In genomic region chr12:71685961-71686657, GRCh38 we compare ENCODE assay signal across 1 cellular context.
A peak's percentile ranks its signal among the peaks of the same experiment; 100 is the strongest.
TF ChIP-seq lines count a peak whose summit lies in the region.

TSS of gene TMEM19 (plus strand) at chr12:71686082. CDS start at chr12:71686681, 599 bp downstream.

TF ChIP-seq in K562, 482 proteins besides CTCF, POLR2A, EP300 and RAD21 (continued from another document and continues in another):
- peak; percentile 25; the same call in 1 of the 2 replicates for TF ChIP-seq ZNF830 (CRISPR knock-in tag; IDR thresholded peaks at IDR 0.05)
- no peak for TF ChIP-seq ETS2 (tag; IDR thresholded peaks at IDR 0.05; ENCODE audit: borderline replicate concordance, poor library complexity, severe bottlenecking)
- TF ChIP-seq, protein P1, sequence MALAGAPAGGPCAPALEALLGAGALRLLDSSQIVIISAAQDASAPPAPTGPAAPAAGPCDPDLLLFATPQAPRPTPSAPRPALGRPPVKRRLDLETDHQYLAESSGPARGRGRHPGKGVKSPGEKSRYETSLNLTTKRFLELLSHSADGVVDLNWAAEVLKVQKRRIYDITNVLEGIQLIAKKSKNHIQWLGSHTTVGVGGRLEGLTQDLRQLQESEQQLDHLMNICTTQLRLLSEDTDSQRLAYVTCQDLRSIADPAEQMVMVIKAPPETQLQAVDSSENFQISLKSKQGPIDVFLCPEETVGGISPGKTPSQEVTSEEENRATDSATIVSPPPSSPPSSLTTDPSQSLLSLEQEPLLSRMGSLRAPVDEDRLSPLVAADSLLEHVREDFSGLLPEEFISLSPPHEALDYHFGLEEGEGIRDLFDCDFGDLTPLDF (CRISPR knock-in tag; IDR thresholded peaks at IDR 0.05): peak; percentile 79; the same call in 1 of the 2 replicates
- TF ChIP-seq L3MBTL2 (IDR thresholded peaks at IDR 0.05): peak; percentile 95
- TF ChIP-seq SMAD2 (IDR thresholded peaks at IDR 0.05; ENCODE audit: low read depth, low read length): no peak
- TF ChIP-seq HDAC2 (IDR thresholded peaks at IDR 0.05): 0 out of 2 replicates have a peak, but pooled peaks have one; percentile 38
- TF ChIP-seq SMAD4 (CRISPR knock-in tag; conservative IDR thresholded peaks at IDR 0.05): no peak; the same call in 1 of the 2 replicates
- TF ChIP-seq, protein P2, sequence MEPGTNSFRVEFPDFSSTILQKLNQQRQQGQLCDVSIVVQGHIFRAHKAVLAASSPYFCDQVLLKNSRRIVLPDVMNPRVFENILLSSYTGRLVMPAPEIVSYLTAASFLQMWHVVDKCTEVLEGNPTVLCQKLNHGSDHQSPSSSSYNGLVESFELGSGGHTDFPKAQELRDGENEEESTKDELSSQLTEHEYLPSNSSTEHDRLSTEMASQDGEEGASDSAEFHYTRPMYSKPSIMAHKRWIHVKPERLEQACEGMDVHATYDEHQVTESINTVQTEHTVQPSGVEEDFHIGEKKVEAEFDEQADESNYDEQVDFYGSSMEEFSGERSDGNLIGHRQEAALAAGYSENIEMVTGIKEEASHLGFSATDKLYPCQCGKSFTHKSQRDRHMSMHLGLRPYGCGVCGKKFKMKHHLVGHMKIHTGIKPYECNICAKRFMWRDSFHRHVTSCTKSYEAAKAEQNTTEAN (CRISPR knock-in tag; IDR thresholded peaks at IDR 0.05): no peak
- TF ChIP-seq, protein P3, sequence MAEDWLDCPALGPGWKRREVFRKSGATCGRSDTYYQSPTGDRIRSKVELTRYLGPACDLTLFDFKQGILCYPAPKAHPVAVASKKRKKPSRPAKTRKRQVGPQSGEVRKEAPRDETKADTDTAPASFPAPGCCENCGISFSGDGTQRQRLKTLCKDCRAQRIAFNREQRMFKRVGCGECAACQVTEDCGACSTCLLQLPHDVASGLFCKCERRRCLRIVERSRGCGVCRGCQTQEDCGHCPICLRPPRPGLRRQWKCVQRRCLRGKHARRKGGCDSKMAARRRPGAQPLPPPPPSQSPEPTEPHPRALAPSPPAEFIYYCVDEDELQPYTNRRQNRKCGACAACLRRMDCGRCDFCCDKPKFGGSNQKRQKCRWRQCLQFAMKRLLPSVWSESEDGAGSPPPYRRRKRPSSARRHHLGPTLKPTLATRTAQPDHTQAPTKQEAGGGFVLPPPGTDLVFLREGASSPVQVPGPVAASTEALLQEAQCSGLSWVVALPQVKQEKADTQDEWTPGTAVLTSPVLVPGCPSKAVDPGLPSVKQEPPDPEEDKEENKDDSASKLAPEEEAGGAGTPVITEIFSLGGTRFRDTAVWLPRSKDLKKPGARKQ (CRISPR knock-in tag; IDR thresholded peaks at IDR 0.05): no peak
- TF ChIP-seq PATZ1 (CRISPR knock-in tag; IDR thresholded peaks at IDR 0.05; ENCODE audit: borderline replicate concordance): no peak
- TF ChIP-seq ZC3H8 (IDR thresholded peaks at IDR 0.05): no peak
- no peak for TF ChIP-seq PHB2 (IDR thresholded peaks at IDR 0.05; ENCODE audit: low read depth)
- TF ChIP-seq USF2 (CRISPR knock-in tag; IDR thresholded peaks at IDR 0.05): peak; percentile 89
- TF ChIP-seq, protein P4, sequence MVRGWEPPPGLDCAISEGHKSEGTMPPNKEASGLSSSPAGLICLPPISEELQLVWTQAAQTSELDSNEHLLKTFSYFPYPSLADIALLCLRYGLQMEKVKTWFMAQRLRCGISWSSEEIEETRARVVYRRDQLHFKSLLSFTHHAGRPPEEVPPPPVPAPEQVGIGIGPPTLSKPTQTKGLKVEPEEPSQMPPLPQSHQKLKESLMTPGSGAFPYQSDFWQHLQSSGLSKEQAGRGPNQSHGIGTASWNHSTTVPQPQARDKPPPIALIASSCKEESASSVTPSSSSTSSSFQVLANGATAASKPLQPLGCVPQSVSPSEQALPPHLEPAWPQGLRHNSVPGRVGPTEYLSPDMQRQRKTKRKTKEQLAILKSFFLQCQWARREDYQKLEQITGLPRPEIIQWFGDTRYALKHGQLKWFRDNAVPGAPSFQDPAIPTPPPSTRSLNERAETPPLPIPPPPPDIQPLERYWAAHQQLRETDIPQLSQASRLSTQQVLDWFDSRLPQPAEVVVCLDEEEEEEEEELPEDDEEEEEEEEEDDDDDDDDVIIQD (CRISPR knock-in tag; IDR thresholded peaks at IDR 0.05): 0 out of 2 replicates have a peak, but pooled peaks have one; percentile 59
- TF ChIP-seq ESRRA (IDR thresholded peaks at IDR 0.05; ENCODE audit: borderline replicate concordance, low read depth): peak; percentile 84; the same call in 1 of the 2 replicates
- TF ChIP-seq PRDM10 (IDR thresholded peaks at IDR 0.05; ENCODE audit: partially characterized antibody): peak; percentile 81
- 0 out of 2 replicates have a peak, but pooled peaks have one; percentile 44 for TF ChIP-seq CREB1 (IDR thresholded peaks at IDR 0.05)
- TF ChIP-seq CREB1 (CRISPR knock-in tag; IDR thresholded peaks at IDR 0.05): no peak
- TF ChIP-seq DEAF1 (CRISPR knock-in tag; IDR thresholded peaks at IDR 0.05): no peak
- no peak for TF ChIP-seq ZNF282 (CRISPR knock-in tag; IDR thresholded peaks at IDR 0.05)
- no peak for TF ChIP-seq ZKSCAN3 (CRISPR knock-in tag; IDR thresholded peaks at IDR 0.05)
- no peak for TF ChIP-seq MAFF (IDR thresholded peaks at IDR 0.05; ENCODE audit: low read length)
- TF ChIP-seq CHD2 (IDR thresholded peaks at IDR 0.05; ENCODE audit: low read depth, low read length): peak; percentile 34; the same call in 1 of the 2 replicates
- TF ChIP-seq ZBTB11 (CRISPR knock-in tag; IDR thresholded peaks at IDR 0.05): no peak
- TF ChIP-seq SMAD3 (CRISPR knock-in tag; conservative IDR thresholded peaks at IDR 0.05): 0 out of 2 replicates have a peak, but pooled peaks have one; percentile 25
- TF ChIP-seq MTF1 (CRISPR knock-in tag; IDR thresholded peaks at IDR 0.05; ENCODE audit: borderline replicate concordance): no peak
- no peak for TF ChIP-seq HNRNPH1 (optimal IDR thresholded peaks at IDR 0.05; ENCODE audit: low read depth, low read length)
- TF ChIP-seq KDM5B (IDR thresholded peaks at IDR 0.05; ENCODE audit: insufficient replicate concordance, low read depth, low read length): peak; percentile 94
- no peak for TF ChIP-seq HNRNPUL1 (IDR thresholded peaks at IDR 0.05; ENCODE audit: low read length)
- no peak for TF ChIP-seq NR3C1 (CRISPR knock-in tag; IDR thresholded peaks at IDR 0.05)
- TF ChIP-seq RBM34 (IDR thresholded peaks at IDR 0.05; ENCODE audit: borderline replicate concordance, insufficient read depth, low read length): peak; percentile 66; the same call in 1 of the 2 replicates
- TF ChIP-seq BCLAF1 (IDR thresholded peaks at IDR 0.05; ENCODE audit: borderline replicate concordance in 1 of 2, control insufficient read depth in 1 of 2, low read depth in 2 of 2, low read length in 1 of 2): no peak
- TF ChIP-seq CCNT2 (IDR thresholded peaks at IDR 0.05; ENCODE audit: borderline replicate concordance, extremely low read depth, insufficient read length, low read depth, low read length): peak; percentile 63
- TF ChIP-seq RBFOX2 (IDR thresholded peaks at IDR 0.05; ENCODE audit: low read depth, low read length): peak; percentile 97
- peak; percentile 98 for TF ChIP-seq ZFX (CRISPR knock-in tag; IDR thresholded peaks at IDR 0.05)
